In the genomic region with DNA sequence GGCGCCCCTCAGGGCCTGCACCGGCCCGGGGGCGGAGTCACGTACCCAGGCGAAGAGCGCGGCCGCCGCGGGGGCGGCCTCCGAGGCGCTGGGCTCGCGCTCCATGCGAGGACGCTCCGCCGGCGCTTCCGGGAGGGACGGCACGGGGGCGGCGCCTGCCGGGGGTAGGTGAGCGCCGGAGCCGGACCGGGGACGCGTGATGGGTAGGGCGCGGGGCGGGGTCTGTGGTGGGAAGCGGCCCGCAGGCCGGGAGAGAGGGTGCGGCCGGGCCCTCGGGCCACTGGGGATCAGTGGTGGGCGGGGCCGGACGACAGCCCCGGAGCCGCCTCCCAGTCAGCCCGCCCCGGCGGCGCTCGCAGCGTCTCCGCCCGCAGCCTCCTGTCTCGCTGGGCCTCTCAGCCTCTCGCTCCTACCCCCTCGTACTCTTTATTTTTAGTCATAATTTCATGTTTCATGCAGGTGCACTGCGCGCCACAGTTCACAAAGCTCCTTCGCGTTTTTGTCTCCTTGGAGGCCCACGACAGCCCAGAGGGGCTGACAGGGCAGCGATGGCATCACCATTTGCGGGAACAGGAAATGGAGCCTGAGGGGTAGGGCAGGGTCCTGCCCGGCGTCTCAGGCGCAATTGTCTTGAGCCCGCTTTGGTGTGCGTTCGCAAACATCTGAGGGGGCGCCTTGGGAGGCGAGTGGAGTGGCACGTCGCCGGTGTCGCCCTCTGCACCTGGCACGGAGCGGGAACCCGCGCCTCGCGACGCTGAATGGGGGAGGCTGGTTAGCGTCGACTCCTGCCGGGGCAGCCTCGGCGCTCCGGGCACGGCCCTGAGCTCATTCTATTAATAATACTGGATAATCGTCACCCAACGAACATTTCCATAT, we compare ENCODE assay signal across 8 cellular contexts. TPM values are rescaled to one million over a fixed set of nuclear protein-coding genes. Genes with fewer than 3 reads are reported as not detected.
A peak's percentile ranks its signal among the peaks of the same experiment; 100 is the strongest.
DNase-seq lines count a peak whose midpoint lies in the region; ATAC-seq and TF ChIP-seq lines count a peak whose summit lies in the region.

SERGEF (minus strand) TSS at position 142 of the 876 bp plus-strand sequence; CDS start at position 105, 37 bp downstream.

- peak within 1 kb of the TSS; percentile 67 for H3K9ac ChIP-seq in SK-N-MC (ENCODE audit: insufficient read length)

- ATAC-seq in HG02588 (IDR thresholded peaks at IDR 0.05; ENCODE audit: unreplicated experiment) (peak; percentile 94), thoracic aorta (ENCODE audit: insufficient number of reproducible peaks, low FRiP score, low read depth) (peak; percentile 80)

- no peak for TF ChIP-seq CTCF in osteoblast (IDR thresholded peaks at IDR 0.05; ENCODE audit: extremely low read depth, low read depth, low read length)
- TF ChIP-seq CTCF in thoracic aorta (IDR thresholded peaks at IDR 0.05) = no peak

- no peaks in the 10 kb centered on the region for H4K20me1 ChIP-seq in osteoblast (ENCODE audit: insufficient read depth, low read length)

- H3K27ac Mint-ChIP-seq in activated naive CD4-positive, alpha-beta T cell treated with anti-CD3 and anti-CD28 coated beads, Interleukin-2, amount 10 ng/mL, durations not matched to agents 7 days and 5 days = peak within 1 kb of the TSS; percentile 95

- H3K9me3 Mint-ChIP-seq in activated naive CD4-positive, alpha-beta T cell treated with anti-CD3 and anti-CD28 coated beads, Interleukin-2, amount 10 ng/mL, durations not matched to agents 7 days and 5 days = no peaks in the 10 kb centered on the region

- CTCF ChIA-PET in activated naive CD4-positive, alpha-beta T cell treated with anti-CD3 and anti-CD28 coated beads, Interleukin-2, amount 10 ng/mL, durations not matched to agents 7 days and 5 days (lab: Charles Lee) = interaction anchor here (0.7 to 2.0 kb wide), 4 partner anchors 21 to 191 kb away, joined by 3 to 5 read pairs (median 4); partner anchors contain the start of gene SAAL1

- peak within 1 kb of the TSS; percentile 93 for H3K4me3 Mint-ChIP-seq in activated naive CD4-positive, alpha-beta T cell treated with anti-CD3 and anti-CD28 coated beads, Interleukin-2, amount 10 ng/mL, durations not matched to agents 7 days and 5 days

- peaks cover 2% of the 10 kb centered on the region for H3K79me2 ChIP-seq in osteoblast (ENCODE audit: insufficient read depth, low read length)

- peak within 1 kb of the TSS; percentile 89 for H3K4me2 ChIP-seq in osteoblast (ENCODE audit: insufficient read depth, low read length)

- peak within 1 kb of the TSS; percentile 94 for H2AFZ ChIP-seq in osteoblast (ENCODE audit: low read length)

- H3K36me3 ChIP-seq in SK-N-MC (ENCODE audit: insufficient read depth, low read length) (no peaks in the 10 kb centered on the region), osteoblast (ENCODE audit: insufficient read depth, low read length) (no peaks in the 10 kb centered on the region), thoracic aorta (no peaks in the 10 kb centered on the region)

- H3K9me3 ChIP-seq in SK-N-MC (ENCODE audit: low read depth, low read length) = no peaks in the 10 kb centered on the region
- no peaks in the 10 kb centered on the region for H3K9me3 ChIP-seq in osteoblast (ENCODE audit: low read depth, low read length)
- H3K9me3 ChIP-seq in thoracic aorta = no peaks in the 10 kb centered on the region

- H3K4me1 Mint-ChIP-seq in activated naive CD4-positive, alpha-beta T cell treated with anti-CD3 and anti-CD28 coated beads, Interleukin-2, amount 10 ng/mL, durations not matched to agents 7 days and 5 days = peaks cover 36% of the 10 kb centered on the region

- H3K4me3 ChIP-seq in GM08714 (ENCODE audit: low read length) (peak within 1 kb of the TSS; percentile 87), SK-N-MC (peak within 1 kb of the TSS; percentile 95), osteoblast (ENCODE audit: insufficient read depth, low read length) (peak within 1 kb of the TSS; percentile 90), thoracic aorta (peak within 1 kb of the TSS; percentile 87)

- H3K27ac ChIP-seq in SK-N-MC (no peak within 1 kb of the TSS), osteoblast (ENCODE audit: low read depth, low read length) (no peak within 1 kb of the TSS), thoracic aorta (peak within 1 kb of the TSS; percentile 98 to 99)

- DNase-seq in NCI-H1048 (lab: John Stamatoyannopoulos, UW) = peak; percentile 75
- DNase-seq in SK-N-MC (ENCODE audit: low read depth, low spot score) = no peak
- peak; percentile 96 for DNase-seq in activated naive CD4-positive, alpha-beta T cell treated with anti-CD3 and anti-CD28 coated beads, Interleukin-2, amount 10 ng/mL, durations not matched to agents 7 days and 5 days
- DNase-seq in glomerular visceral epithelial cell (ENCODE audit: extremely low spot score) = peak; percentile 93
- DNase-seq in osteoblast (ENCODE audit: insufficient read length, low spot score, missing footprints) = peak; percentile 97
- DNase-seq in thoracic aorta (ENCODE audit: low spot score) = peak; percentile 91

- H3K27me3 Mint-ChIP-seq in activated naive CD4-positive, alpha-beta T cell treated with anti-CD3 and anti-CD28 coated beads, Interleukin-2, amount 10 ng/mL, durations not matched to agents 7 days and 5 days = no peaks in the 10 kb centered on the region

- peaks cover 2% of the 10 kb centered on the region for H3K36me3 Mint-ChIP-seq in activated naive CD4-positive, alpha-beta T cell treated with anti-CD3 and anti-CD28 coated beads, Interleukin-2, amount 10 ng/mL, durations not matched to agents 7 days and 5 days

- H3K4me1 ChIP-seq in osteoblast (ENCODE audit: insufficient read depth, low read length) (peaks cover 12% of the 10 kb centered on the region), thoracic aorta (ENCODE audit: control insufficient read depth in 1 of 2, low read depth in 2 of 2) (peaks cover 4 to 18% of the 10 kb centered on the region in 2 donors)

- H3K27me3 ChIP-seq in osteoblast (ENCODE audit: insufficient read depth, low read length) (no peaks in the 10 kb centered on the region), thoracic aorta (replicated peaks; ENCODE audit: insufficient read depth) (no peaks in the 10 kb centered on the region)

RNA-seq across cellular contexts. Expression of gene SERGEF, which starts in this region (rescaled TPM):
- total RNA-seq in osteoblast (26.8 and 29.7 TPM in 2 replicates), thoracic aorta (10 to 100 TPM; 27.3 to 32.0 TPM)

Comparison
In these comparisons a context has a peak if more than half of its experiments do, and no peak if none do; other contexts are left out.
1. H3K27ac ChIP-seq: peak in thoracic aorta (2 of 2); none in SK-N-MC (single experiment) and osteoblast (single experiment).
2. Peak in every context shown above with its lines, with median percentiles within 50 percentile points of each other: H3K4me3 ChIP-seq.